23 cellular contexts compared by ENCODE assay signal in genomic region chr15:67769468-67770097, GRCh38. TPM values are rescaled to one million over a fixed set of nuclear protein-coding genes. Genes with fewer than 3 reads are reported as not detected.
DNase-seq lines count a peak whose midpoint lies in the region; ATAC-seq and TF ChIP-seq lines count a peak whose summit lies in the region.
"Had no signal": no experiment of that assay in that cellular context is flagged by ENCODE, and none has a peak within 500 bp of the region (broad histone marks: within the 10 kb centered on the region; RNA-seq: fewer than 3 reads in every experiment).

No MANE protein-coding gene starts in this region.

- peak overlapping the region; percentile 76 for H3K4me2 ChIP-seq in Loucy (ENCODE audit: low read depth, low read length, poor library complexity, severe bottlenecking)
- H3K4me2 ChIP-seq: KMS-11, PC-9 had no signal

- no peak overlapping the region for H3K4me3 Mint-ChIP-seq in natural killer cell treated with Interleukin-12 subunit alpha and Interleukin-12 subunit beta and Interleukin-15 and Interleukin-18, amount 100 ng/mL, for 72 hours
- H3K4me3 Mint-ChIP-seq: IgD-negative memory B cell had no signal

- no peak overlapping the region for H2AFZ ChIP-seq in Loucy (ENCODE audit: low read length)
- H2AFZ ChIP-seq: PC-9 had no signal

- H3K9me2 ChIP-seq in Loucy (replicated peaks; ENCODE audit: low read depth, low read length) = no peaks in the 10 kb centered on the region

- no peaks in the 10 kb centered on the region for H3K9me3 ChIP-seq in Loucy (ENCODE audit: insufficient read depth, low read depth, low read length)
- H3K9me3 ChIP-seq: SJCRH30 had no signal

- H3K27ac Mint-ChIP-seq in natural killer cell treated with Interleukin-12 subunit alpha and Interleukin-12 subunit beta and Interleukin-15 and Interleukin-18, amount 100 ng/mL, for 72 hours = no peak overlapping the region
- H3K27ac Mint-ChIP-seq: IgD-negative memory B cell had no signal

- no peaks in the 10 kb centered on the region for H3K9me3 Mint-ChIP-seq in natural killer cell treated with Interleukin-12 subunit alpha and Interleukin-12 subunit beta and Interleukin-15 and Interleukin-18, amount 100 ng/mL, for 72 hours
- H3K9me3 Mint-ChIP-seq: IgD-negative memory B cell had no signal

- DNase-seq in DMS 273 (lab: John Stamatoyannopoulos, UW; ENCODE audit: unreplicated experiment) (peak; percentile 58), DMS 273 treated with DMSO at 0.1 percent for 48 hours (lab: John Stamatoyannopoulos, UW) (no peak), NCI-H69 (lab: John Stamatoyannopoulos, UW) (peak; percentile 60), left kidney (ENCODE audit: low read depth, low spot score) (peak; percentile 68)
- no peak for DNase-seq in natural killer cell treated with Interleukin-12 subunit alpha and Interleukin-12 subunit beta and Interleukin-15 and Interleukin-18, amount 100 ng/mL, for 72 hours (ENCODE audit: low spot score)
- DNase-seq in central memory CD4-positive, alpha-beta T cell = no peak
- DNase-seq: ACHN, HCEC 1CT, NCI-H1048, NCI-H1417, NCI-H187, NCI-H2081 treated with DMSO at 0.1 percent for 48 hours, NCI-H446, NCI-H524 treated with DMSO at 0.1 percent for 48 hours, PC-9, SJCRH30 had no signal

- H3F3A ChIP-seq in Loucy (ENCODE audit: low read depth) = peaks cover 12% of the 10 kb centered on the region; the same call in 1 of the 2 replicates

- no peaks in the 10 kb centered on the region; the same call in 1 of the 2 replicates for H3K36me3 ChIP-seq in Loucy (ENCODE audit: insufficient read depth, low read length)
- H3K36me3 ChIP-seq: SJCRH30 had no signal

- peaks cover 59% of the 10 kb centered on the region for H3K4me1 ChIP-seq in Loucy (ENCODE audit: insufficient read depth, low read length, poor library complexity, severe bottlenecking)

- no peak for TF ChIP-seq CTCF in Loucy (conservative IDR thresholded peaks at IDR 0.05; ENCODE audit: low read length)

- H3K4me3 ChIP-seq in Loucy (ENCODE audit: low read length, poor library complexity, severe bottlenecking) = peak overlapping the region; percentile 60
- H3K4me3 ChIP-seq: GM12878, PC-9, SJCRH30 had no signal

- no peaks in the 10 kb centered on the region for H3K4me1 Mint-ChIP-seq in natural killer cell treated with Interleukin-12 subunit alpha and Interleukin-12 subunit beta and Interleukin-15 and Interleukin-18, amount 100 ng/mL, for 72 hours (ENCODE audit: low read depth in 2 of 2)

- H3K9ac ChIP-seq in Loucy (ENCODE audit: low read depth, low read length, poor library complexity, severe bottlenecking) = peak overlapping the region; percentile 66
- H3K9ac ChIP-seq: KMS-11 had no signal

- H4K20me1 ChIP-seq in Loucy (ENCODE audit: insufficient read depth, low read length, poor library complexity, severe bottlenecking) = no peaks in the 10 kb centered on the region

- no peak for ATAC-seq in natural killer cell treated with Interleukin-12 subunit alpha and Interleukin-12 subunit beta and Interleukin-15 and Interleukin-18, amount 100 ng/mL, for 72 hours
- no peak for ATAC-seq in HG03135 (IDR thresholded peaks at IDR 0.05; ENCODE audit: unreplicated experiment)
- ATAC-seq: GM12878, Right ventricle myocardium inferior had no signal

- no peaks in the 10 kb centered on the region for H3K27me3 Mint-ChIP-seq in natural killer cell treated with Interleukin-12 subunit alpha and Interleukin-12 subunit beta and Interleukin-15 and Interleukin-18, amount 100 ng/mL, for 72 hours
- H3K27me3 Mint-ChIP-seq: IgD-negative memory B cell had no signal

- no peaks in the 10 kb centered on the region for H3K36me3 Mint-ChIP-seq in natural killer cell treated with Interleukin-12 subunit alpha and Interleukin-12 subunit beta and Interleukin-15 and Interleukin-18, amount 100 ng/mL, for 72 hours

- no peaks in the 10 kb centered on the region for H3K79me2 ChIP-seq in Loucy (ENCODE audit: insufficient read depth, low read length)

- H3K27me3 ChIP-seq in Loucy (ENCODE audit: insufficient read depth, low read length, poor library complexity, severe bottlenecking) = no peaks in the 10 kb centered on the region
- H3K27me3 ChIP-seq: SJCRH30 had no signal

RNA-seq across cellular contexts. Expression of gene SKOR1, which starts 55.7 kb away (rescaled TPM):
- under 1 TPM; 0.42 to 0.48 TPM for total RNA-seq in natural killer cell treated with Interleukin-12 subunit alpha and Interleukin-12 subunit beta and Interleukin-15 and Interleukin-18, amount 100 ng/mL, for 72 hours
- total RNA-seq: Right ventricle myocardium inferior, RPMI7951 had no signal

Comparison
In these comparisons a context has a peak if more than half of its experiments do, and no peak if none do; other contexts are left out.
1. DNase-seq: peak in DMS 273 (single experiment), NCI-H69 (single experiment) and left kidney (single experiment); none in DMS 273 treated with DMSO at 0.1 percent for 48 hours (single experiment), natural killer cell treated with Interleukin-12 subunit alpha and Interleukin-12 subunit beta and Interleukin-15 and Interleukin-18, amount 100 ng/mL, for 72 hours (single experiment) and central memory CD4-positive, alpha-beta T cell (single experiment).